Comparison of ENCODE assay signal across 27 cellular contexts in genomic region chr21:45895778-45896370, GRCh38.
"Had no signal": no experiment of that assay in that cellular context is flagged by ENCODE, and none has a peak within 500 bp of the region (broad histone marks: within the 10 kb centered on the region; RNA-seq: fewer than 3 reads in every experiment).

No MANE protein-coding gene starts in this region.

- H3K27me3 ChIP-seq: cardiac muscle cell, ovary, transverse colon, vagina had no signal

- H3K27me3 Mint-ChIP-seq: central memory CD8-positive, alpha-beta T cell; stimulated activated memory B cell treated with anti-CD40 and anti-IgM and Interleukin-4, amounts not matched to agents 10 μg/mL and 1 μg/mL and 100 μg/mL, for 72 hours had no signal

- H3K4me3 Mint-ChIP-seq: central memory CD8-positive, alpha-beta T cell; mesothelial cell of epicardium; naive thymus-derived CD4-positive, alpha-beta T cell; nephron; neural progenitor cell; stimulated activated memory B cell treated with anti-CD40 and anti-IgM and Interleukin-4, amounts not matched to agents 10 μg/mL and 1 μg/mL and 100 μg/mL, for 72 hours had no signal

- H3K36me3 Mint-ChIP-seq: mesothelial cell of epicardium; naive thymus-derived CD4-positive, alpha-beta T cell; neural progenitor cell had no signal

- FAIRE-seq: endometrium, islet of Langerhans had no signal

- H2AFZ ChIP-seq: neural progenitor cell had no signal

- H3K9me3 Mint-ChIP-seq: central memory CD8-positive, alpha-beta T cell; mesothelial cell of epicardium; naive thymus-derived CD4-positive, alpha-beta T cell; nephron; neural progenitor cell; stimulated activated memory B cell treated with anti-CD40 and anti-IgM and Interleukin-4, amounts not matched to agents 10 μg/mL and 1 μg/mL and 100 μg/mL, for 72 hours had no signal

- H3K9ac ChIP-seq: neural progenitor cell had no signal

- H3K4me3 ChIP-seq: cardiac muscle cell, coronary artery, esophagus squamous epithelium, neural progenitor cell, ovary, sigmoid colon, suprapubic skin, transverse colon, vagina had no signal

- H3K9me3 ChIP-seq: esophagus squamous epithelium, ovary, sigmoid colon, suprapubic skin, transverse colon, vagina had no signal

- DNase-seq: dermis blood vessel endothelial cell; effector memory CD4-positive, alpha-beta T cell; erythroblast; esophagus squamous epithelium; foreskin melanocyte; head of caudate nucleus; hippocampal formation; kidney glomerular epithelial cell; mesenchymal stem cell; naive thymus-derived CD4-positive, alpha-beta T cell; nucleus accumbens; sigmoid colon; stimulated activated CD4-positive, alpha-beta T cell treated with anti-CD3 and anti-CD28 coated beads, Interleukin-4, amount 100 ng/mL, for 4 hours; stimulated activated naive CD8-positive, alpha-beta T cell treated with anti-CD3 and anti-CD28 coated beads, Interleukin-15, Interleukin-2, amounts not matched to agents 100 U/mL and 50 U/mL, for 24 hours; transverse colon had no signal

- H3K27ac Mint-ChIP-seq: mesothelial cell of epicardium; nephron; stimulated activated memory B cell treated with anti-CD40 and anti-IgM and Interleukin-4, amounts not matched to agents 10 μg/mL and 1 μg/mL and 100 μg/mL, for 72 hours had no signal

- ATAC-seq: naive thymus-derived CD4-positive, alpha-beta T cell; stimulated activated memory B cell treated with anti-CD40 and anti-IgM and Interleukin-4, amounts not matched to agents 10 μg/mL and 1 μg/mL and 100 μg/mL, for 72 hours; stimulated activated naive CD8-positive, alpha-beta T cell treated with anti-CD3 and anti-CD28 coated beads, Interleukin-15, Interleukin-2, amounts not matched to agents 100 U/mL and 50 U/mL, for 24 hours had no signal

- H3K4me2 ChIP-seq: neural progenitor cell had no signal

- H3K27ac ChIP-seq: cardiac muscle cell, coronary artery, esophagus squamous epithelium, neural progenitor cell, ovary, sigmoid colon, suprapubic skin, transverse colon, vagina had no signal

- H3K4me1 ChIP-seq: neural progenitor cell had no signal

- H3K36me3 ChIP-seq: cardiac muscle cell, esophagus squamous epithelium, neural progenitor cell, ovary, suprapubic skin, transverse colon, vagina had no signal
